ENCODE assay signal across 8 cellular contexts in genomic region chr16:4766875-4767628, GRCh38. TPM values are rescaled to one million over a fixed set of nuclear protein-coding genes. Genes with fewer than 3 reads are reported as not detected.
DNase-seq lines count a peak whose midpoint lies in the region; ATAC-seq and TF ChIP-seq lines count a peak whose summit lies in the region.

TSS of gene ZNF500 (minus strand) at chr16:4767162. CDS start at chr16:4765978, 1,184 bp downstream.

- 6% methylated on average over 34 of the region's 72 CpGs for WGBS in esophagus muscularis mucosa

- H3K27ac ChIP-seq in DND-41 (ENCODE audit: low read length) (peak within 1 kb of the TSS; percentile 75), KOPT-K1 (ENCODE audit: low read depth, low read length, poor library complexity, severe bottlenecking) (peak within 1 kb of the TSS; percentile 72), Peyer's patch (peak within 1 kb of the TSS; percentile 72 to 90 (median 86)), esophagus muscularis mucosa (replicated peaks in 1 of 4) (peak within 1 kb of the TSS; percentile 86 to 91 (median 90)), muscle layer of duodenum (ENCODE audit: low read length) (peak within 1 kb of the TSS; percentile 78)

- no peaks in the 10 kb centered on the region for H3K27me3 ChIP-seq in DND-41 (ENCODE audit: insufficient read depth, low read length, poor library complexity)
- H3K27me3 ChIP-seq in Peyer's patch: no peaks in the 10 kb centered on the region
- no peaks in the 10 kb centered on the region for H3K27me3 ChIP-seq in esophagus muscularis mucosa
- H3K27me3 ChIP-seq in muscle layer of duodenum (ENCODE audit: low read depth, low read length): no peaks in the 10 kb centered on the region

- TF ChIP-seq EP300 in esophagus muscularis mucosa (IDR thresholded peaks at IDR 0.05): no peak

- 0 out of 2 replicates have a peak, but pooled peaks cover 3% of the 10 kb centered on the region for H4K20me1 ChIP-seq in DND-41 (ENCODE audit: insufficient read depth, low read length)

- H3K4me1 ChIP-seq in DND-41 (ENCODE audit: insufficient read depth, low read length): peaks cover 34% of the 10 kb centered on the region
- H3K4me1 ChIP-seq in Peyer's patch: peaks cover 0 to 33% (median 14%) of the 10 kb centered on the region in 4 donors
- peaks cover 35 to 54% (median 43%) of the 10 kb centered on the region in 4 donors for H3K4me1 ChIP-seq in esophagus muscularis mucosa
- H3K4me1 ChIP-seq in muscle layer of duodenum (ENCODE audit: control insufficient read depth in 1 of 2, insufficient read depth in 2 of 2, low read length in 2 of 2): peaks cover 5 to 33% of the 10 kb centered on the region in 2 donors

- peak; percentile 96 for ATAC-seq in DND-41 (ENCODE audit: insufficient read depth, low read depth)
- ATAC-seq in GM21825 (IDR thresholded peaks at IDR 0.05; ENCODE audit: unreplicated experiment): peak; percentile 79

- DNase-seq in DND-41 (peak; percentile 97), Peyer's patch (peak; percentile 98 to 99 (median 99)), esophagus muscularis mucosa (ENCODE audit: extremely low spot score) (peak; percentile 100)
- DNase-seq in activated T-cell treated with anti-CD3 and anti-CD28 coated beads, Interleukin-2, amount 50 U/mL, for 48 hours: peak; percentile 99 to 100
- peak; percentile 98 for DNase-seq in stimulated activated CD8-positive, alpha-beta memory T cell treated with anti-CD3 and anti-CD28 coated beads, Interleukin-7, amount 100 ng/mL, for 24 hours (ENCODE audit: low read depth)

- peak within 1 kb of the TSS; percentile 85 for H3K4me2 ChIP-seq in DND-41 (ENCODE audit: insufficient read depth, low read length)

- H3K36me3 ChIP-seq in DND-41 (ENCODE audit: insufficient read depth, low read length) (peaks cover 34% of the 10 kb centered on the region), KOPT-K1 (ENCODE audit: insufficient read depth, low read length) (peaks cover 27% of the 10 kb centered on the region), Peyer's patch (peaks cover 0 to 29% (median 0%) of the 10 kb centered on the region in 3 donors), esophagus muscularis mucosa (peaks cover 10 to 35% (median 34%) of the 10 kb centered on the region in 4 donors), muscle layer of duodenum (ENCODE audit: control insufficient read depth in 1 of 2, insufficient read depth in 2 of 2, low read length in 2 of 2) (peaks cover 9 to 25% of the 10 kb centered on the region in 2 donors)

- peak within 1 kb of the TSS; percentile 84 for H3K9ac ChIP-seq in DND-41 (ENCODE audit: low read depth, low read length)

- intact Hi-C loops in esophagus muscularis mucosa (cut with DNase I): loop anchor here (5.0 kb wide), 3 partner anchors 35 to 80 kb away; partner anchors contain the start of genes GLYR1, ROGDI and UBN1

- H3K4me3 ChIP-seq in DND-41 (ENCODE audit: low read depth in 1 of 2, low read length in 2 of 2) (peak within 1 kb of the TSS; percentile 84 to 89), Peyer's patch (peak within 1 kb of the TSS; percentile 78 to 89 (median 86)), esophagus muscularis mucosa (peak within 1 kb of the TSS; percentile 89 to 95 (median 94)), muscle layer of duodenum (ENCODE audit: low read depth in 1 of 2, low read length in 2 of 2) (peak within 1 kb of the TSS; percentile 75 to 98)

- peak within 1 kb of the TSS; percentile 98 for H2AFZ ChIP-seq in DND-41 (ENCODE audit: low read depth, low read length)

- TF ChIP-seq CTCF in DND-41 (IDR thresholded peaks at IDR 0.05; ENCODE audit: borderline replicate concordance, extremely low read depth, low read length, poor library complexity, severe bottlenecking) (no peak), Peyer's patch (IDR thresholded peaks at IDR 0.05) (no peak), esophagus muscularis mucosa (IDR thresholded peaks at IDR 0.05) (no peak)

- no peaks in the 10 kb centered on the region for H3K9me3 ChIP-seq in DND-41 (ENCODE audit: insufficient read depth, low read length, severe bottlenecking)
- H3K9me3 ChIP-seq in KOPT-K1 (ENCODE audit: insufficient read depth, low read length, poor library complexity, severe bottlenecking): no peaks in the 10 kb centered on the region
- no peaks in the 10 kb centered on the region for H3K9me3 ChIP-seq in Peyer's patch
- no peaks in the 10 kb centered on the region for H3K9me3 ChIP-seq in esophagus muscularis mucosa
- H3K9me3 ChIP-seq in muscle layer of duodenum (ENCODE audit: control insufficient read depth in 1 of 2, low read length in 2 of 2): no peaks in the 10 kb centered on the region

- TF ChIP-seq POLR2A in Peyer's patch (IDR thresholded peaks at IDR 0.05) (peak; percentile 57 to 72), esophagus muscularis mucosa (IDR thresholded peaks at IDR 0.05; ENCODE audit: low read depth) (no peak)

- H3K79me2 ChIP-seq in DND-41 (ENCODE audit: insufficient read depth, low read length): peaks cover 26% of the 10 kb centered on the region

RNA-seq across cellular contexts. Expression of gene ZNF500, which starts in this region (rescaled TPM):
- total RNA-seq in Peyer's patch (10 to 100 TPM in 3 of 4 donors, 1 to 10 TPM in 1; 4.1 to 24.8 (median 14.5) TPM), esophagus muscularis mucosa (10 to 100 TPM in 2 of 4 donors, 1 to 10 TPM in 2; 7.5 to 19.4 (median 13.9) TPM)

Comparison
In these comparisons a context has a peak if more than half of its experiments do, and no peak if none do; other contexts are left out.
1. Peak in every context shown above with its lines: DNase-seq, ATAC-seq, H3K4me3 ChIP-seq and H3K27ac ChIP-seq.